In the genomic region with DNA sequence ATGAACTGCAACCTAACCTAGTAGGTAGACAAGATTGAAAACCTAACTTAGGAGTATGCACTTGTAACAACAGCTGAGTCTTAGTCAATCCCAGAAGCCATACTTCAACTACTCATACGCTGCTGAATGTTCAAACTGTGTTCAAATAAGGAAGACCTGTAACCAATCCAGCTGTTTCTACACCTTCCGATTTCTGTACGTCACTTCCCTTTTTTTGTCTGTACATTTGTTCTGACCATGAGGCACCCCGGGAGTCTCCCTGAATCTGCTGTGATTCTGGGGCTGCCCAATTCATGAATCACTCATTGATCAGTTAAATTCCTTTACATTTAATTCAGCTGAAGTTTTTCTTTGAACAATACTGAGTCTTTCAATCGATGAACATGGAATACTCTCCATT, we compare ENCODE assay signal across 20 cellular contexts.
"Had no signal": no experiment of that assay in that cellular context is flagged by ENCODE, and none has a peak within 500 bp of the region (broad histone marks: within the 10 kb centered on the region; RNA-seq: fewer than 3 reads in every experiment).

No MANE protein-coding gene starts in this region.

- H3K4me1 ChIP-seq: gastrocnemius medialis, heart right ventricle, left lung, neural progenitor cell, parathyroid adenoma, right lobe of liver, tibial nerve, upper lobe of right lung, uterus had no signal

- H3K36me3 ChIP-seq: gastrocnemius medialis, heart right ventricle, left lung, neural progenitor cell, right lobe of liver, thoracic aorta, tibial nerve, upper lobe of right lung, uterus had no signal

- H3K9me3 ChIP-seq: gastrocnemius medialis, heart right ventricle, left lung, right lobe of liver, thoracic aorta, tibial nerve, upper lobe of right lung, uterus had no signal

- H3K4me3 ChIP-seq: dorsolateral prefrontal cortex, gastrocnemius medialis, heart right ventricle, left lung, neural progenitor cell, right lobe of liver, thoracic aorta, tibial nerve, upper lobe of right lung, uterus had no signal

- DNase-seq: dorsolateral prefrontal cortex; effector CD4-positive, alpha-beta T cell; gastrocnemius medialis; heart right ventricle; hippocampal formation; left cardiac atrium; left lung; mesenchymal stem cell; naive thymus-derived CD4-positive, alpha-beta T cell; right lobe of liver; small intestine; stimulated activated CD4-positive, alpha-beta T cell treated with anti-CD3 and anti-CD28 coated beads, Interleukin-15, amount 100 ng/mL, for 24 hours; stimulated activated CD4-positive, alpha-beta T cell treated with anti-CD3 and anti-CD28 coated beads, Interleukin-2, amount 100 ng/mL, for 48 hours; stimulated activated naive B cell treated with anti-CD40 and anti-IgM and Interleukin-4, amounts not matched to agents 10 μg/mL and 1 μg/mL and 100 μg/mL, for 72 hours; upper lobe of right lung; uterus had no signal

- ATAC-seq: gastrocnemius medialis; heart right ventricle; left cardiac atrium; left lung; naive thymus-derived CD4-positive, alpha-beta T cell; right lobe of liver; stimulated activated naive B cell treated with anti-CD40 and anti-IgM and Interleukin-4, amounts not matched to agents 10 μg/mL and 1 μg/mL and 100 μg/mL, for 72 hours; upper lobe of right lung had no signal
